17 cellular contexts compared by ENCODE assay signal in genomic region chr9:82101475-82101874, GRCh38.
DNase-seq lines count a peak whose midpoint lies in the region; ATAC-seq and TF ChIP-seq lines count a peak whose summit lies in the region.
"Had no signal": no experiment of that assay in that cellular context is flagged by ENCODE, and none has a peak within 500 bp of the region (broad histone marks: within the 10 kb centered on the region; RNA-seq: fewer than 3 reads in every experiment).

No MANE protein-coding gene starts in this region.

- H3K4me3 Mint-ChIP-seq in GM23338, result no peak overlapping the region
- no peak overlapping the region for H3K4me3 Mint-ChIP-seq in activated CD8-positive, alpha-beta T cell treated with anti-CD3 and anti-CD28 coated beads for 36 hours
- H3K4me3 Mint-ChIP-seq: activated CD4-positive, alpha-beta T cell treated with anti-CD3 and anti-CD28 coated beads, Interleukin-2, amount 10 ng/mL, durations not matched to agents 7 days and 5 days; activated T-cell treated with anti-CD3 and anti-CD28 coated beads, Interleukin-2, amount 50 U/mL, for 24 hours; natural killer cell; T-helper 2 cell treated with Interferon-gamma antibody and Interleukin-4, amounts not matched to agents 5 μg/mL and 100 μg/mL, for 36 hours had no signal

- H3K36me3 ChIP-seq in GM23338 (ENCODE audit: insufficient read depth), result peaks cover 9% of the 10 kb centered on the region; the same call in 1 of the 2 replicates
- H3K36me3 ChIP-seq in WERI-Rb-1, result no peaks in the 10 kb centered on the region

- no peaks in the 10 kb centered on the region for H3F3A ChIP-seq in GM23338 (replicated peaks; ENCODE audit: low read depth)

- intact Hi-C loops in head of caudate nucleus (cut with DNase I), result no loop called here
- intact Hi-C loops in activated CD8-positive, alpha-beta T cell treated with anti-CD3 and anti-CD28 coated beads for 36 hours (cut with micrococcal nuclease), result no loop called here

- POLR2A ChIA-PET in activated CD8-positive, alpha-beta T cell treated with anti-CD3 and anti-CD28 coated beads for 36 hours (lab: Charles Lee), result no interaction called here

- peaks cover 4% of the 10 kb centered on the region for H3K9me3 ChIP-seq in WERI-Rb-1 (ENCODE audit: severe bottlenecking)

- CTCF ChIA-PET in activated CD8-positive, alpha-beta T cell treated with anti-CD3 and anti-CD28 coated beads for 36 hours (lab: Charles Lee), result no interaction called here

- no peak overlapping the region for H2AFZ ChIP-seq in GM23338

- H3K79me2 ChIP-seq in GM23338 (replicated peaks; ENCODE audit: insufficient read depth), result no peaks in the 10 kb centered on the region

- no peaks in the 10 kb centered on the region for H3K27me3 ChIP-seq in GM23338 (ENCODE audit: insufficient read depth)
- H3K27me3 ChIP-seq in WERI-Rb-1 (ENCODE audit: insufficient read depth, low read depth, severe bottlenecking), result no peaks in the 10 kb centered on the region

- peaks cover 37% of the 10 kb centered on the region for H3K9me3 Mint-ChIP-seq in GM23338
- H3K9me3 Mint-ChIP-seq in activated CD8-positive, alpha-beta T cell treated with anti-CD3 and anti-CD28 coated beads for 36 hours, result peaks cover 11% of the 10 kb centered on the region
- H3K9me3 Mint-ChIP-seq: natural killer cell had no signal

- H3K4me2 ChIP-seq in GM23338, result no peak overlapping the region

- H3K4me3 ChIP-seq in GM23338 (no peak overlapping the region), choroid plexus epithelial cell (ENCODE audit: low read depth, low read length) (no peak overlapping the region), WERI-Rb-1 (ENCODE audit: low read depth, low read length) (no peak overlapping the region)
- H3K4me3 ChIP-seq: K562, lung had no signal

- no peaks in the 10 kb centered on the region for H3K4me1 ChIP-seq in GM23338 (ENCODE audit: insufficient read depth)

- no peaks in the 10 kb centered on the region for H4K20me1 ChIP-seq in GM23338 (replicated peaks; ENCODE audit: insufficient read depth)

- no peaks in the 10 kb centered on the region for H3K4me1 Mint-ChIP-seq in GM23338
- no peaks in the 10 kb centered on the region for H3K4me1 Mint-ChIP-seq in activated CD8-positive, alpha-beta T cell treated with anti-CD3 and anti-CD28 coated beads for 36 hours (ENCODE audit: low read depth)
- H3K4me1 Mint-ChIP-seq: activated CD4-positive, alpha-beta T cell treated with anti-CD3 and anti-CD28 coated beads, Interleukin-2, amount 10 ng/mL, durations not matched to agents 7 days and 5 days; natural killer cell had no signal

- no peaks in the 10 kb centered on the region for H3K27me3 Mint-ChIP-seq in GM23338 (ENCODE audit: insufficient read depth, low read depth, poor library complexity)
- no peaks in the 10 kb centered on the region for H3K27me3 Mint-ChIP-seq in activated CD8-positive, alpha-beta T cell treated with anti-CD3 and anti-CD28 coated beads for 36 hours
- H3K27me3 Mint-ChIP-seq: activated CD4-positive, alpha-beta T cell treated with anti-CD3 and anti-CD28 coated beads, Interleukin-2, amount 10 ng/mL, durations not matched to agents 7 days and 5 days; activated T-cell treated with anti-CD3 and anti-CD28 coated beads, Interleukin-2, amount 50 U/mL, for 24 hours had no signal

- H3K27ac ChIP-seq in 22Rv1 (no peak overlapping the region), GM23338 (ENCODE audit: low read depth) (no peak overlapping the region), WERI-Rb-1 (no peak overlapping the region)

- H3K9me2 ChIP-seq in GM23338 (ENCODE audit: insufficient read depth), result 0 out of 2 replicates have a peak, but pooled peaks cover 8% of the 10 kb centered on the region

- no peak for ATAC-seq in GM23338
- no peak for ATAC-seq in activated CD8-positive, alpha-beta T cell treated with anti-CD3 and anti-CD28 coated beads for 36 hours
- ATAC-seq: activated naive CD4-positive, alpha-beta T cell treated with anti-CD3 and anti-CD28 coated beads, Interleukin-2, amount 50 U/mL, for 72 hours; K562; natural killer cell had no signal

- peak; percentile 35 for DNase-seq in GM23338 (ENCODE audit: low spot score)
- DNase-seq in NCI-H748 treated with DMSO at 0.1 percent for 48 hours (lab: John Stamatoyannopoulos, UW), result peak; percentile 9
- DNase-seq in choroid plexus epithelial cell (ENCODE audit: low read depth), result peak; percentile 7
- DNase-seq in inferior parietal cortex (ENCODE audit: extremely low spot score), result no peak
- DNase-seq in WERI-Rb-1, result no peak
- no peak for DNase-seq in head of caudate nucleus
- DNase-seq in activated CD8-positive, alpha-beta T cell treated with anti-CD3 and anti-CD28 coated beads for 36 hours, result no peak
- DNase-seq: activated CD4-positive, alpha-beta T cell treated with anti-CD3 and anti-CD28 coated beads, Interleukin-2, amount 10 ng/mL, durations not matched to agents 7 days and 5 days; activated T-cell treated with anti-CD3 and anti-CD28 coated beads, Interleukin-2, amount 50 U/mL, for 24 hours; Calu3; natural killer cell; NCI-H510A had no signal

- TF ChIP-seq CTCF in 22Rv1 (IDR thresholded peaks at IDR 0.05) (0 out of 2 replicates have a peak, but pooled peaks have one; percentile 5), GM23338 (conservative IDR thresholded peaks at IDR 0.05; ENCODE audit: low read depth in 2 of 2) (peak; percentile 41 to 50), choroid plexus epithelial cell (conservative IDR thresholded peaks at IDR 0.05; ENCODE audit: low read depth, low read length) (no peak), WERI-Rb-1 (IDR thresholded peaks at IDR 0.05; ENCODE audit: low read depth, low read length) (no peak)
- no peak for TF ChIP-seq CTCF in activated CD8-positive, alpha-beta T cell treated with anti-CD3 and anti-CD28 coated beads for 36 hours (IDR thresholded peaks at IDR 0.05)

- peaks cover 30% of the 10 kb centered on the region for H3K36me3 Mint-ChIP-seq in GM23338 (ENCODE audit: low read depth)
- H3K36me3 Mint-ChIP-seq in activated CD8-positive, alpha-beta T cell treated with anti-CD3 and anti-CD28 coated beads for 36 hours (ENCODE audit: low read depth), result no peaks in the 10 kb centered on the region

- no peak overlapping the region for H3K27ac Mint-ChIP-seq in GM23338
- no peak overlapping the region for H3K27ac Mint-ChIP-seq in activated CD8-positive, alpha-beta T cell treated with anti-CD3 and anti-CD28 coated beads for 36 hours
- H3K27ac Mint-ChIP-seq: activated CD4-positive, alpha-beta T cell treated with anti-CD3 and anti-CD28 coated beads, Interleukin-2, amount 10 ng/mL, durations not matched to agents 7 days and 5 days; activated naive CD4-positive, alpha-beta T cell treated with anti-CD3 and anti-CD28 coated beads, Interleukin-2, amount 50 U/mL, for 72 hours; activated T-cell treated with anti-CD3 and anti-CD28 coated beads, Interleukin-2, amount 50 U/mL, for 24 hours; natural killer cell; T-helper 2 cell treated with Interferon-gamma antibody and Interleukin-4, amounts not matched to agents 5 μg/mL and 100 μg/mL, for 36 hours had no signal

TF ChIP-seq in GM23338, 12 proteins besides CTCF, POLR2A, EP300 and RAD21 (continues in another document):
- TF ChIP-seq EZH2 (IDR thresholded peaks at IDR 0.05; ENCODE audit: low read depth, unreplicated experiment), result no peak
- no peak for TF ChIP-seq STAT1 (IDR thresholded peaks at IDR 0.05; ENCODE audit: unreplicated experiment)

Comparison
In these comparisons a context has a peak if more than half of its experiments do, and no peak if none do; other contexts are left out.
1. CTCF ChIP-seq: peak in 22Rv1 (single experiment) and GM23338 (2 of 2); none in choroid plexus epithelial cell (single experiment), WERI-Rb-1 (single experiment) and activated CD8-positive, alpha-beta T cell treated with anti-CD3 and anti-CD28 coated beads for 36 hours (single experiment).
2. DNase-seq: peak in GM23338 (single experiment), NCI-H748 treated with DMSO at 0.1 percent for 48 hours (single experiment) and choroid plexus epithelial cell (single experiment); none in inferior parietal cortex (single experiment), WERI-Rb-1 (single experiment), head of caudate nucleus (0 of 42) and activated CD8-positive, alpha-beta T cell treated with anti-CD3 and anti-CD28 coated beads for 36 hours (single experiment).